Comparison of ENCODE assay signal across 17 cellular contexts in genomic region chr9:136961279-136962065, GRCh38. TPM values are rescaled to one million over a fixed set of nuclear protein-coding genes. Genes with fewer than 3 reads are reported as not detected.
DNase-seq lines count a peak whose midpoint lies in the region; ATAC-seq, FAIRE-seq and TF ChIP-seq lines count a peak whose summit lies in the region.
"Had no signal": no experiment of that assay in that cellular context is flagged by ENCODE, and none has a peak within 500 bp of the region (broad histone marks: within the 10 kb centered on the region; RNA-seq: fewer than 3 reads in every experiment).

No MANE protein-coding gene starts in this region.

- intact Hi-C loops in OCI-LY7 (cut with micrococcal nuclease; ENCODE audit: unreplicated experiment) = no loop called here

- TF ChIP-seq CTCF in H1 (IDR thresholded peaks at IDR 0.05; ENCODE audit: control extremely low read depth in 1 of 3, insufficient read depth in 1 of 3, low read depth in 1 of 3, low read length in 3 of 3) = no peak
- TF ChIP-seq CTCF in tibial nerve (IDR thresholded peaks at IDR 0.05) = no peak
- TF ChIP-seq CTCF in OCI-LY7 (conservative IDR thresholded peaks at IDR 0.05; ENCODE audit: low read length) = no peak

- peak overlapping the region; percentile 60; the same call in 1 of the 2 replicates for H2BK12ac ChIP-seq in H1 (ENCODE audit: low read depth, low read length)

- BruUV-seq in OCI-LY7 (replicated peaks; lab: Mats Ljungman, UMichigan) = no TSS peak

- H2BK15ac ChIP-seq in H1 (ENCODE audit: low read length) = no peak overlapping the region

- FAIRE-seq in H1 (lab: Jason Lieb, UNC) = no peak

- H2AK5ac ChIP-seq in H1 (ENCODE audit: low read depth, low read length) = no peak overlapping the region

- H3K36me3 ChIP-seq in H1 (ENCODE audit: control insufficient read depth in 2 of 4, insufficient read depth in 4 of 4, low read length in 3 of 4) (no peaks in the 10 kb centered on the region), tibial nerve (no peaks in the 10 kb centered on the region), OCI-LY7 (ENCODE audit: insufficient read depth, low read length) (no peaks in the 10 kb centered on the region)
- H3K36me3 ChIP-seq: Peyer's patch had no signal

- CTCF ChIA-PET in H1 (lab: Charles Lee; ENCODE audit: partially characterized antibody) = interaction anchor here (1.3 to 5.6 kb wide), 4 partner anchors 13 to 74 kb away, joined by 6 to 32 read pairs (median 20); partner anchors contain the start of gene PTGDS
- CTCF ChIA-PET in OCI-LY7 (lab: Charles Lee; ENCODE audit: unreplicated experiment) = no interaction called here

- H3K4me3 ChIP-seq in H1 (ENCODE audit: extremely low read depth in 1 of 4, insufficient read depth in 2 of 4, low read depth in 3 of 4, low read length in 4 of 4) (no peak overlapping the region), tibial nerve (no peak overlapping the region), OCI-LY7 (ENCODE audit: low read depth, low read length, poor library complexity, severe bottlenecking) (no peak overlapping the region)
- H3K4me3 ChIP-seq: Peyer's patch had no signal

- no peak for ATAC-seq in HG03571 (IDR thresholded peaks at IDR 0.05; ENCODE audit: unreplicated experiment)
- ATAC-seq in HG02870 (IDR thresholded peaks at IDR 0.05; ENCODE audit: unreplicated experiment) = no peak
- ATAC-seq: activated CD4-positive, alpha-beta T cell treated with anti-CD3 and anti-CD28 coated beads for 36 hours had no signal

- H3K14ac ChIP-seq in H1 (ENCODE audit: insufficient read length) = no peak overlapping the region

- no peaks in the 10 kb centered on the region for H3K9me2 ChIP-seq in OCI-LY7 (ENCODE audit: insufficient read depth, low read length)

- H3K18ac ChIP-seq in H1 (ENCODE audit: extremely low read depth, low read length) = no peak overlapping the region

- no peak overlapping the region for H3K9ac ChIP-seq in H1 (replicated peaks in 1 of 4; ENCODE audit: extremely low read depth in 1 of 4, low read depth in 3 of 4, low read length in 3 of 4)

- H3K79me1 ChIP-seq in H1 (ENCODE audit: low read depth, low read length) = no peaks in the 10 kb centered on the region; the same call in 1 of the 2 replicates

- no peaks in the 10 kb centered on the region for H3K27me3 ChIP-seq in H1 (replicated peaks in 1 of 4; ENCODE audit: control insufficient read depth in 3 of 4, extremely low read depth in 1 of 4, insufficient read depth in 3 of 4, low read length in 3 of 4)
- H3K27me3 ChIP-seq in tibial nerve = no peaks in the 10 kb centered on the region
- H3K27me3 ChIP-seq: Peyer's patch had no signal

- H2BK5ac ChIP-seq in H1 (ENCODE audit: low read depth, low read length) = no peak overlapping the region

- H4K20me1 ChIP-seq in H1 (replicated peaks in 1 of 2; ENCODE audit: control insufficient read depth in 1 of 2, insufficient read depth in 2 of 2, low read length in 2 of 2) (peaks cover 0 to 4% of the 10 kb centered on the region in 2 experiments), OCI-LY7 (ENCODE audit: insufficient read depth, low read length) (no peaks in the 10 kb centered on the region)

- WGBS in H1 (ENCODE audit: extremely low coverage in 1 of 2, insufficient coverage in 1 of 2, insufficient read length in 1 of 2, insufficient replicate concordance in 2 of 2, low coverage in 1 of 2, low lambda C conversion rate in 2 of 2, missing lambda C conversion rate in 1 of 2), 2 experiments = 89% methylated on average over 21 of the region's 23 CpGs; no CpG with 5 or more reads in 1 of the 2 experiments
- WGBS in tibial nerve, 2 donors = 64 to 72% methylated on average over 19 to 21 of the region's 23 CpGs

- no peak overlapping the region for H3K23ac ChIP-seq in H1 (ENCODE audit: insufficient read length)

- H4K8ac ChIP-seq in H1 (ENCODE audit: extremely low read depth, insufficient read depth, low read length) = no peak overlapping the region

- POLR2A ChIA-PET in H1 (lab: Charles Lee; ENCODE audit: partially characterized antibody) (interaction anchor here (1.5 kb wide), 1 partner anchor 23 kb away, joined by 3 read pairs; no protein-coding TSS in a partner anchor), OCI-LY7 (lab: Charles Lee) (no interaction called here)

- H3K9me3 ChIP-seq in H1 (ENCODE audit: insufficient read depth in 2 of 2, low read depth in 1 of 2, low read length in 1 of 2) = no peaks in the 10 kb centered on the region
- no peaks in the 10 kb centered on the region for H3K9me3 ChIP-seq in tibial nerve
- no peaks in the 10 kb centered on the region for H3K9me3 ChIP-seq in OCI-LY7 (ENCODE audit: low read length)
- H3K9me3 ChIP-seq: Peyer's patch had no signal

- no peak overlapping the region for H2AFZ ChIP-seq in H1 (ENCODE audit: low read length)
- H2AFZ ChIP-seq in OCI-LY7 (ENCODE audit: low read length) = no peak overlapping the region

- no peak overlapping the region; the same call in 1 of the 2 replicates for H2BK20ac ChIP-seq in H1 (ENCODE audit: low read length)

- no peak overlapping the region for H4K91ac ChIP-seq in H1 (replicated peaks; ENCODE audit: insufficient read length, low read length)

- H4K5ac ChIP-seq in H1 (ENCODE audit: insufficient read length, low read depth, low read length) = no peak overlapping the region

- no peak overlapping the region for H2BK120ac ChIP-seq in H1 (replicated peaks; ENCODE audit: low read depth, low read length)

- H3K27ac ChIP-seq in H1 (ENCODE audit: low read depth, low read length) = no peak overlapping the region
- peak overlapping the region; percentile 41 to 88 (median 60) for H3K27ac ChIP-seq in tibial nerve
- H3K27ac ChIP-seq in OCI-LY7 (ENCODE audit: low read depth, low read length, poor library complexity, severe bottlenecking) = no peak overlapping the region
- H3K27ac ChIP-seq: 22Rv1 had no signal

- peak; percentile 25 for DNase-seq in NCI-H82 (lab: John Stamatoyannopoulos, UW)
- no peak for DNase-seq in NCI-H82 treated with DMSO at 0.1 percent for 48 hours (lab: John Stamatoyannopoulos, UW; ENCODE audit: unreplicated experiment)
- DNase-seq in H1 (ENCODE audit: low read depth in 1 of 2, low spot score in 2 of 2) = no peak
- peak; percentile 32 for DNase-seq in midbrain (lab: John Stamatoyannopoulos, UW)
- no peak for DNase-seq in tibial nerve (ENCODE audit: low spot score in 2 of 2)
- no peak for DNase-seq in OCI-LY7 (ENCODE audit: low spot score)
- DNase-seq: activated CD4-positive, alpha-beta T cell treated with anti-CD3 and anti-CD28 coated beads for 36 hours; CD4-positive, CD25-positive, alpha-beta regulatory T cell; effector CD4-positive, alpha-beta T cell; H9; NCI-H1694 treated with DMSO at 0.1 percent for 48 hours; Peyer's patch; stimulated activated CD4-positive, alpha-beta T cell treated with anti-CD3 and anti-CD28 coated beads, Interleukin-4, amount 100 ng/mL, for 1 hour; T-helper 1 cell had no signal

- H3K4ac ChIP-seq in H1 (replicated peaks; ENCODE audit: insufficient read length, low read depth, low read length) = no peak overlapping the region

- no peak for TF ChIP-seq EP300 in H1 (IDR thresholded peaks at IDR 0.05; ENCODE audit: borderline replicate concordance in 1 of 2, low read depth in 2 of 2, low read length in 2 of 2)
- peak in 1 of 2 donors; percentile 23 for TF ChIP-seq EP300 in tibial nerve (IDR thresholded peaks at IDR 0.05)

- H3K4me2 ChIP-seq in H1 (ENCODE audit: insufficient read depth in 1 of 2, low read depth in 2 of 2, low read length in 2 of 2) = no peak overlapping the region
- H3K4me2 ChIP-seq in OCI-LY7 (ENCODE audit: low read length) = no peak overlapping the region

- no peak overlapping the region for H3K56ac ChIP-seq in H1 (replicated peaks; ENCODE audit: insufficient read length, low read depth, low read length)

- TF ChIP-seq POLR2A in H1 (IDR thresholded peaks at IDR 0.05; ENCODE audit: control extremely low read depth in 1 of 2, low read depth in 2 of 2, low read length in 2 of 2) (no peak), tibial nerve (IDR thresholded peaks at IDR 0.05) (no peak)

- peaks cover 11% of the 10 kb centered on the region; the same call in 1 of the 2 replicates for H3K23me2 ChIP-seq in H1 (ENCODE audit: low read depth, low read length)

- H3K4me1 ChIP-seq in H1 (replicated peaks in 1 of 4; ENCODE audit: control insufficient read depth in 3 of 4, insufficient read depth in 4 of 4, low read length in 3 of 4) = peaks cover 0 to 9% (median 5%) of the 10 kb centered on the region in 4 experiments; a peak in 5 of 7 replicates
- H3K4me1 ChIP-seq in tibial nerve = peaks cover 0 to 78% (median 23%) of the 10 kb centered on the region in 4 donors
- H3K4me1 ChIP-seq in OCI-LY7 (ENCODE audit: insufficient read depth, low read length, poor library complexity, severe bottlenecking) = peaks cover 8% of the 10 kb centered on the region

- H3K79me2 ChIP-seq in H1 (ENCODE audit: control insufficient read depth in 1 of 2, insufficient read depth in 2 of 2, low read length in 2 of 2) (no peaks in the 10 kb centered on the region), OCI-LY7 (ENCODE audit: insufficient read depth, low read depth, low read length) (no peaks in the 10 kb centered on the region)

- no peak for TF ChIP-seq RAD21 in H1 (IDR thresholded peaks at IDR 0.05 in 1 of 2, conservative IDR thresholded peaks at IDR 0.05 in 1 of 2; ENCODE audit: low read depth in 2 of 2, low read length in 2 of 2)

RNA-seq across cellular contexts. Expression of gene LCN12, which starts 9.4 kb away (rescaled TPM):
- 1.5 and 1.7 TPM in 2 replicates for total RNA-seq in H1 (2021; fragmentation: NEBNext Ultra II Directional; extraction: Animal tissue kit (Norgen Biotek cat#: 25700))
- polyA plus RNA-seq in H1 (2011; rRNA removed) = 1.1 and 2.1 TPM in 2 replicates
- polyA plus RNA-seq in H1 (2011; cell fraction: cytosol; rRNA removed) = 1.2 TPM
- polyA plus RNA-seq in H1 (2011; cell fraction: nucleus; rRNA removed) = 20.2 TPM
- polyA plus RNA-seq in H1 (2012, experiment 1 of 2) = 0.91 to 2.5 TPM (median 1.7 TPM) in 4 replicates
- polyA plus RNA-seq in H1 (2012, experiment 2 of 2) = 0.35 TPM
- 0.43 TPM for polyA plus RNA-seq in H1 (2013, experiment 1 of 2)
- polyA plus RNA-seq in H1 (2013, experiment 2 of 2) = 0.39 TPM
- polyA minus RNA-seq in H1 (2011; rRNA and poly(A)+ RNA removed) = 0.12 and 1.3 TPM in 2 replicates
- not detected for polyA minus RNA-seq in H1 (2011; cell fraction: cytosol; rRNA and poly(A)+ RNA removed)
- 0.40 TPM for polyA minus RNA-seq in H1 (2011; cell fraction: nucleus; rRNA and poly(A)+ RNA removed)
- total RNA-seq in tibial nerve (10 to 100 TPM in 2 of 4 donors, 1 to 10 TPM in 2; 2.4 to 16.8 (median 7.8) TPM), OCI-LY7 (2022) (3.5 and 3.7 TPM in 2 replicates)
- total RNA-seq in OCI-LY7 (2014; rRNA removed; shearing (Covaris generic)) = 0.95 and 6.5 TPM in 2 replicates
- polyA plus RNA-seq: CD4-positive, CD25-positive, alpha-beta regulatory T cell had no signal

RNA-seq across cellular contexts. Expression of gene PTGDS, which starts 15.8 kb away (rescaled TPM):
- total RNA-seq in H1 (2021; fragmentation: NEBNext Ultra II Directional; extraction: Animal tissue kit (Norgen Biotek cat#: 25700)) = 2.2 and 2.3 TPM in 2 replicates
- 1.7 and 2.5 TPM in 2 replicates for polyA plus RNA-seq in H1 (2011; rRNA removed)
- polyA plus RNA-seq in H1 (2011; cell fraction: cytosol; rRNA removed) = 1.1 TPM
- 6.2 TPM for polyA plus RNA-seq in H1 (2011; cell fraction: nucleus; rRNA removed)
- polyA plus RNA-seq in H1 (2012, experiment 1 of 2) = 0.66 to 1.3 TPM (median 0.98 TPM) in 4 replicates
- 1.4 TPM for polyA plus RNA-seq in H1 (2012, experiment 2 of 2)
- polyA plus RNA-seq in H1 (2013, experiment 1 of 2) = 1.4 TPM
- polyA plus RNA-seq in H1 (2013, experiment 2 of 2) = 2.0 TPM
- polyA minus RNA-seq in H1 (2011; rRNA and poly(A)+ RNA removed) = 0.54 TPM in 1 of 2 replicates, not detected in the other
- not detected for polyA minus RNA-seq in H1 (2011; cell fraction: cytosol; rRNA and poly(A)+ RNA removed)
- polyA minus RNA-seq in H1 (2011; cell fraction: nucleus; rRNA and poly(A)+ RNA removed) = 1.9 TPM
- total RNA-seq in tibial nerve (1,000 to 10,000 TPM; 1,059 to 8,972 (median 6,550) TPM), OCI-LY7 (2022) (not detected in 2 replicates)
- not detected in 2 replicates for total RNA-seq in OCI-LY7 (2014; rRNA removed; shearing (Covaris generic))
- total RNA-seq: activated CD4-positive, alpha-beta T cell treated with anti-CD3 and anti-CD28 coated beads for 36 hours had no signal

RNA-seq across cellular contexts. Expression of gene C8G, which starts 16.4 kb away (rescaled TPM):
- 0.80 TPM in 1 of 2 replicates, not detected in the other for total RNA-seq in H1 (2021; fragmentation: NEBNext Ultra II Directional; extraction: Animal tissue kit (Norgen Biotek cat#: 25700))
- 0.62 and 1.8 TPM in 2 replicates for polyA plus RNA-seq in H1 (2011; rRNA removed)
- polyA plus RNA-seq in H1 (2011; cell fraction: cytosol; rRNA removed) = 1.4 TPM
- polyA plus RNA-seq in H1 (2011; cell fraction: nucleus; rRNA removed) = 8.4 TPM
- polyA plus RNA-seq in H1 (2012, experiment 1 of 2) = 0.88 to 1.5 TPM in 2 of 4 replicates, not detected in the others
- polyA plus RNA-seq in H1 (2012, experiment 2 of 2) = not detected
- polyA plus RNA-seq in H1 (2013, experiment 1 of 2) = 1.6 TPM
- 0.75 TPM for polyA plus RNA-seq in H1 (2013, experiment 2 of 2)
- not detected in 2 replicates for polyA minus RNA-seq in H1 (2011; rRNA and poly(A)+ RNA removed)
- not detected for polyA minus RNA-seq in H1 (2011; cell fraction: cytosol; rRNA and poly(A)+ RNA removed)
- polyA minus RNA-seq in H1 (2011; cell fraction: nucleus; rRNA and poly(A)+ RNA removed) = not detected
- total RNA-seq in tibial nerve (1 to 10 TPM in 2 of 4 donors, not detected in 2; 3.3 to 5.1 TPM), OCI-LY7 (2022) (2.1 and 2.2 TPM in 2 replicates)
- total RNA-seq in OCI-LY7 (2014; rRNA removed; shearing (Covaris generic)) = 0.95 and 1.0 TPM in 2 replicates

RNA-seq across cellular contexts. Expression of gene FBXW5, which starts 16.9 kb away (rescaled TPM):
- total RNA-seq in H1 (2021; fragmentation: NEBNext Ultra II Directional; extraction: Animal tissue kit (Norgen Biotek cat#: 25700)) = 49.0 and 49.5 TPM in 2 replicates
- polyA plus RNA-seq in H1 (2011; rRNA removed) = 71.0 and 93.6 TPM in 2 replicates
- 63.6 TPM for polyA plus RNA-seq in H1 (2011; cell fraction: cytosol; rRNA removed)
- polyA plus RNA-seq in H1 (2011; cell fraction: nucleus; rRNA removed) = 128 TPM
- 21.9 to 43.5 TPM (median 42.5 TPM) in 4 replicates for polyA plus RNA-seq in H1 (2012, experiment 1 of 2)
- 42.7 TPM for polyA plus RNA-seq in H1 (2012, experiment 2 of 2)
- 31.4 TPM for polyA plus RNA-seq in H1 (2013, experiment 1 of 2)
- polyA plus RNA-seq in H1 (2013, experiment 2 of 2) = 30.2 TPM
- 30.9 and 37.2 TPM in 2 replicates for polyA minus RNA-seq in H1 (2011; rRNA and poly(A)+ RNA removed)
- 67.3 TPM for polyA minus RNA-seq in H1 (2011; cell fraction: cytosol; rRNA and poly(A)+ RNA removed)
- 46.9 TPM for polyA minus RNA-seq in H1 (2011; cell fraction: nucleus; rRNA and poly(A)+ RNA removed)
- total RNA-seq in tibial nerve (100 to 1,000 TPM; 138 to 227 (median 193) TPM), OCI-LY7 (2022) (59.1 and 63.3 TPM in 2 replicates)
- 78.7 and 89.6 TPM in 2 replicates for total RNA-seq in OCI-LY7 (2014; rRNA removed; shearing (Covaris generic))

RNA-seq across cellular contexts. Expression of gene LCNL1, which starts 21.3 kb away (rescaled TPM):
- 0.15 TPM in 1 of 2 replicates, not detected in the other for total RNA-seq in H1 (2021; fragmentation: NEBNext Ultra II Directional; extraction: Animal tissue kit (Norgen Biotek cat#: 25700))
- polyA plus RNA-seq in H1 (2011; rRNA removed) = 0.11 and 0.35 TPM in 2 replicates
- 0.21 TPM for polyA plus RNA-seq in H1 (2011; cell fraction: cytosol; rRNA removed)
- polyA plus RNA-seq in H1 (2011; cell fraction: nucleus; rRNA removed) = 1.5 TPM
- 0.07 TPM in 1 of 4 replicates, not detected in the others for polyA plus RNA-seq in H1 (2012, experiment 1 of 2)
- 0.13 TPM for polyA plus RNA-seq in H1 (2012, experiment 2 of 2)
- polyA plus RNA-seq in H1 (2013, experiment 1 of 2) = 0.18 TPM
- 0.06 TPM for polyA plus RNA-seq in H1 (2013, experiment 2 of 2)
- polyA minus RNA-seq in H1 (2011; rRNA and poly(A)+ RNA removed) = 0.25 TPM in 1 of 2 replicates, not detected in the other
- not detected for polyA minus RNA-seq in H1 (2011; cell fraction: cytosol; rRNA and poly(A)+ RNA removed)
- polyA minus RNA-seq in H1 (2011; cell fraction: nucleus; rRNA and poly(A)+ RNA removed) = 1.00 TPM
- 10 to 100 TPM; 14.7 to 86.3 (median 64.3) TPM for total RNA-seq in tibial nerve
- total RNA-seq in OCI-LY7 (2014; rRNA removed; shearing (Covaris generic)) = not detected in 2 replicates
- total RNA-seq in OCI-LY7 (2022) = not detected in 2 replicates
- total RNA-seq: activated CD4-positive, alpha-beta T cell treated with anti-CD3 and anti-CD28 coated beads for 36 hours; CD4-positive, CD25-positive, alpha-beta regulatory T cell had no signal
- polyA plus RNA-seq: CD4-positive, CD25-positive, alpha-beta regulatory T cell had no signal

Comparison
In these comparisons a context has a peak if more than half of its experiments do, and no peak if none do; other contexts are left out.
1. DNase-seq: peak in NCI-H82 (single experiment) and midbrain (single experiment); none in NCI-H82 treated with DMSO at 0.1 percent for 48 hours (single experiment), H1 (0 of 2), tibial nerve (0 of 2) and OCI-LY7 (single experiment).
2. H3K27ac ChIP-seq: peak in tibial nerve (4 of 4); none in H1 (single experiment) and OCI-LY7 (single experiment).
3. RNA of gene PTGDS, which starts 15.8 kb away (total RNA-seq): 1,059 to 8,972 TPM in tibial nerve; 2.2 to 2.3 TPM in H1 and not detected in OCI-LY7; every median in the first group is over 100 times any median in the second.